ENCODE assay signal across 7 cellular contexts in the genomic region with DNA sequence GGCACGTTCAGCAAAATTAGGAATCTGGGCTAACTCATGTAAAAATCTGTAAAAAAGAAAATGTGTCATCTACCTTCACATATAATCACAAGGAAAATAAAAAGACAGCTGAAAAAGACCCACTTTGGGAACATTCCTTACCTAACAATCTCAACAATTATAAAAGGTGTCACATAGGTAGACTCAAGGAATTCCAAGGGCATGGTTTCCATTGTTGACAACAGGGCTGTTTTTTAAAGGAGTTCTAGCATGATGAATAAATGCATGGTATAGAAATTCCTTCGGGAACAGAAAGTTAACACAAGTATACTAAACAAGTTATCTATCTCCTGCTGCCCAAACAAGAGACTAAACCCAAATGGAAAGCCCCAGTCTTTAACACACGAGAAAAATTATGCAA.
"Had no signal": no experiment of that assay in that cellular context is flagged by ENCODE, and none has a peak within 500 bp of the region (broad histone marks: within the 10 kb centered on the region; RNA-seq: fewer than 3 reads in every experiment).

No MANE protein-coding gene starts in this region.

- H3K4me3 ChIP-seq: K562 had no signal

- ATAC-seq: K562 had no signal

- FAIRE-seq: H54, HTR-8/SVneo, K562 had no signal

- DNase-seq: GOT3, H9, HCEC 1CT, KG1 had no signal
